ENCODE assay signal across 1 cellular context in the genomic region with DNA sequence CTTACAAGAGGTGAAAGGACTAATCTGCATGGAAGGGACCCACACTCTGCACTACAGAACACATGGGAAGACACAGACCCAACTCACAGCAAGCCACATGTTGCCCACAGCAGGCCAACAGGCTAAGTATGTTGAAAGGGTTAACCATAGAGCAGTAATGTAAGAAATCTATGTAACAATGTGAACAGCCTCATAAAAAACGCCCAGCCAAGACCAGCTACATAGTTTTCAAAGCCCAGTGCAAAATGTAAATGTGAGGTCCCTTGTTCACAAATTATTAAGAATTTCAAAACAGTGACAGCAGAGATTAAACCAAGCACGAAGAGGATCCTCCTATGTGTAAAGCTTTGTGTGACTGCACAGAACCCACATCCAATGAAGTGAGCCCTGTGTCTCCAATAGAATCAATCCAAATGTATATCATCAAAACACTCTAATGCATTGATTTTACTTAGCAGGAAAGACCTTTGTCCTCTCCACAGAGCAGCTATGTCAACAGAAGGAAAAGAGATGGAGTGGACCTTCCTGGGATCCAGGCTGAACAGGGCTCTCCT.
TF ChIP-seq lines count a peak whose summit lies in the region.

No MANE protein-coding gene starts in this region.

TF ChIP-seq in HEK293T, 16 proteins besides CTCF, POLR2A, EP300 and RAD21 (continued from another document):
- no peak for TF ChIP-seq HDGF (IDR thresholded peaks at IDR 0.05; ENCODE audit: borderline replicate concordance)
- no peak for TF ChIP-seq L3MBTL2 (conservative IDR thresholded peaks at IDR 0.05)
- no peak for TF ChIP-seq NFRKB (IDR thresholded peaks at IDR 0.05)
- TF ChIP-seq FOXM1 (IDR thresholded peaks at IDR 0.05; ENCODE audit: borderline replicate concordance): no peak
- TF ChIP-seq LEF1 (IDR thresholded peaks at IDR 0.05; ENCODE audit: borderline replicate concordance): no peak
- no peak for TF ChIP-seq SP1 (IDR thresholded peaks at IDR 0.05)
- TF ChIP-seq ARNT (IDR thresholded peaks at IDR 0.05): no peak
- no peak for TF ChIP-seq SUZ12 (IDR thresholded peaks at IDR 0.05)
- no peak for TF ChIP-seq CTBP1 (IDR thresholded peaks at IDR 0.05; ENCODE audit: borderline replicate concordance)
- no peak for TF ChIP-seq ZNF384 (IDR thresholded peaks at IDR 0.05)
- TF ChIP-seq FOXA1 (IDR thresholded peaks at IDR 0.05): no peak
- TF ChIP-seq, protein P1, sequence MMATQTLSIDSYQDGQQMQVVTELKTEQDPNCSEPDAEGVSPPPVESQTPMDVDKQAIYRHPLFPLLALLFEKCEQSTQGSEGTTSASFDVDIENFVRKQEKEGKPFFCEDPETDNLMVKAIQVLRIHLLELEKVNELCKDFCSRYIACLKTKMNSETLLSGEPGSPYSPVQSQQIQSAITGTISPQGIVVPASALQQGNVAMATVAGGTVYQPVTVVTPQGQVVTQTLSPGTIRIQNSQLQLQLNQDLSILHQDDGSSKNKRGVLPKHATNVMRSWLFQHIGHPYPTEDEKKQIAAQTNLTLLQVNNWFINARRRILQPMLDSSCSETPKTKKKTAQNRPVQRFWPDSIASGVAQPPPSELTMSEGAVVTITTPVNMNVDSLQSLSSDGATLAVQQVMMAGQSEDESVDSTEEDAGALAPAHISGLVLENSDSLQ (IDR thresholded peaks at IDR 0.05): no peak
- no peak for TF ChIP-seq BHLHE40 (IDR thresholded peaks at IDR 0.05; ENCODE audit: borderline replicate concordance)
- no peak for TF ChIP-seq TARDBP (IDR thresholded peaks at IDR 0.05)
- TF ChIP-seq FOXK2 (IDR thresholded peaks at IDR 0.05): no peak
